In the genomic region with DNA sequence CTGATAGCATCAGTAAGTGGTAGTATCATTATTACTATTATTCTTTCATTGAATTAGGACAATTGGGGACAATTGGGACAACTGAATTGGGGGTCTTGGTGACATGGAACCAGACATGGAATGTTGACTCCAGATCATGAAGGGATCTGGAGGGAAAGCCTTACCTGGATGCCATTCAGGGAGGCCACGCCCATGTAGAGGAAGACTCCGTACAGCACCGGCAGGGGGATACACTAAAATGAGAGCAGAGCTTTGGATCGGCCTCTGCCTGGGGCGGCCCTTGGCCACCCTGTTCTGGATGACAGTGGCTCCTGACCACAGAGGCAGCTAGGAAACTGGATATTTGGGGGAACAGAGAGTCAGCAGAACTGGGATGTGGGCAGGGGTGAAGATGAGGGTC, we compare ENCODE assay signal across 1 cellular context.
A peak's percentile ranks its signal among the peaks of the same experiment; 100 is the strongest.
TF ChIP-seq lines count a peak whose summit lies in the region.

No MANE protein-coding gene starts in this region.

TF ChIP-seq in K562, 482 proteins besides CTCF, POLR2A, EP300 and RAD21:
- no peak for TF ChIP-seq MYBL2 (IDR thresholded peaks at IDR 0.05; ENCODE audit: low read depth)
- TF ChIP-seq MYBL2 (CRISPR knock-in tag; IDR thresholded peaks at IDR 0.05; ENCODE audit: borderline replicate concordance) = no peak
- peak in 1 of 3 experiments; percentile 25 for TF ChIP-seq YY1 (IDR thresholded peaks at IDR 0.05; ENCODE audit: borderline replicate concordance in 1 of 3, control insufficient read depth in 1 of 3, extremely low read depth in 1 of 3, insufficient read depth in 3 of 3, insufficient read length in 1 of 3, insufficient replicate concordance in 2 of 3, low read depth in 1 of 3, low read length in 2 of 3)
- TF ChIP-seq GTF2A2 (tag; IDR thresholded peaks at IDR 0.05) = no peak
- no peak for TF ChIP-seq JUND (IDR thresholded peaks at IDR 0.05; ENCODE audit: borderline replicate concordance, low read depth, low read length)
- TF ChIP-seq JUND (tag; IDR thresholded peaks at IDR 0.05; ENCODE audit: borderline replicate concordance, low read depth, low read length) = no peak
- TF ChIP-seq JUNB (CRISPR knock-in tag; conservative IDR thresholded peaks at IDR 0.05) = no peak
- TF ChIP-seq BRD4 (IDR thresholded peaks at IDR 0.05) = no peak
- TF ChIP-seq, protein P1, sequence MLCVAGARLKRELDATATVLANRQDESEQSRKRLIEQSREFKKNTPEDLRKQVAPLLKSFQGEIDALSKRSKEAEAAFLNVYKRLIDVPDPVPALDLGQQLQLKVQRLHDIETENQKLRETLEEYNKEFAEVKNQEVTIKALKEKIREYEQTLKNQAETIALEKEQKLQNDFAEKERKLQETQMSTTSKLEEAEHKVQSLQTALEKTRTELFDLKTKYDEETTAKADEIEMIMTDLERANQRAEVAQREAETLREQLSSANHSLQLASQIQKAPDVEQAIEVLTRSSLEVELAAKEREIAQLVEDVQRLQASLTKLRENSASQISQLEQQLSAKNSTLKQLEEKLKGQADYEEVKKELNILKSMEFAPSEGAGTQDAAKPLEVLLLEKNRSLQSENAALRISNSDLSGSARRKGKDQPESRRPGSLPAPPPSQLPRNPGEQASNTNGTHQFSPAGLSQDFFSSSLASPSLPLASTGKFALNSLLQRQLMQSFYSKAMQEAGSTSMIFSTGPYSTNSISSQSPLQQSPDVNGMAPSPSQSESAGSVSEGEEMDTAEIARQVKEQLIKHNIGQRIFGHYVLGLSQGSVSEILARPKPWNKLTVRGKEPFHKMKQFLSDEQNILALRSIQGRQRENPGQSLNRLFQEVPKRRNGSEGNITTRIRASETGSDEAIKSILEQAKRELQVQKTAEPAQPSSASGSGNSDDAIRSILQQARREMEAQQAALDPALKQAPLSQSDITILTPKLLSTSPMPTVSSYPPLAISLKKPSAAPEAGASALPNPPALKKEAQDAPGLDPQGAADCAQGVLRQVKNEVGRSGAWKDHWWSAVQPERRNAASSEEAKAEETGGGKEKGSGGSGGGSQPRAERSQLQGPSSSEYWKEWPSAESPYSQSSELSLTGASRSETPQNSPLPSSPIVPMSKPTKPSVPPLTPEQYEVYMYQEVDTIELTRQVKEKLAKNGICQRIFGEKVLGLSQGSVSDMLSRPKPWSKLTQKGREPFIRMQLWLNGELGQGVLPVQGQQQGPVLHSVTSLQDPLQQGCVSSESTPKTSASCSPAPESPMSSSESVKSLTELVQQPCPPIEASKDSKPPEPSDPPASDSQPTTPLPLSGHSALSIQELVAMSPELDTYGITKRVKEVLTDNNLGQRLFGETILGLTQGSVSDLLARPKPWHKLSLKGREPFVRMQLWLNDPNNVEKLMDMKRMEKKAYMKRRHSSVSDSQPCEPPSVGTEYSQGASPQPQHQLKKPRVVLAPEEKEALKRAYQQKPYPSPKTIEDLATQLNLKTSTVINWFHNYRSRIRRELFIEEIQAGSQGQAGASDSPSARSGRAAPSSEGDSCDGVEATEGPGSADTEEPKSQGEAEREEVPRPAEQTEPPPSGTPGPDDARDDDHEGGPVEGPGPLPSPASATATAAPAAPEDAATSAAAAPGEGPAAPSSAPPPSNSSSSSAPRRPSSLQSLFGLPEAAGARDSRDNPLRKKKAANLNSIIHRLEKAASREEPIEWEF (CRISPR knock-in tag; IDR thresholded peaks at IDR 0.05) = no peak
- TF ChIP-seq, protein P2, sequence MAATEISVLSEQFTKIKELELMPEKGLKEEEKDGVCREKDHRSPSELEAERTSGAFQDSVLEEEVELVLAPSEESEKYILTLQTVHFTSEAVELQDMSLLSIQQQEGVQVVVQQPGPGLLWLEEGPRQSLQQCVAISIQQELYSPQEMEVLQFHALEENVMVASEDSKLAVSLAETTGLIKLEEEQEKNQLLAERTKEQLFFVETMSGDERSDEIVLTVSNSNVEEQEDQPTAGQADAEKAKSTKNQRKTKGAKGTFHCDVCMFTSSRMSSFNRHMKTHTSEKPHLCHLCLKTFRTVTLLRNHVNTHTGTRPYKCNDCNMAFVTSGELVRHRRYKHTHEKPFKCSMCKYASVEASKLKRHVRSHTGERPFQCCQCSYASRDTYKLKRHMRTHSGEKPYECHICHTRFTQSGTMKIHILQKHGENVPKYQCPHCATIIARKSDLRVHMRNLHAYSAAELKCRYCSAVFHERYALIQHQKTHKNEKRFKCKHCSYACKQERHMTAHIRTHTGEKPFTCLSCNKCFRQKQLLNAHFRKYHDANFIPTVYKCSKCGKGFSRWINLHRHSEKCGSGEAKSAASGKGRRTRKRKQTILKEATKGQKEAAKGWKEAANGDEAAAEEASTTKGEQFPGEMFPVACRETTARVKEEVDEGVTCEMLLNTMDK (IDR thresholded peaks at IDR 0.05; ENCODE audit: borderline replicate concordance, insufficient read depth, low read depth, low read length, poor library complexity, severe bottlenecking) = peak; percentile 67
- no peak for TF ChIP-seq KLF6 (CRISPR knock-in tag; IDR thresholded peaks at IDR 0.05; ENCODE audit: borderline replicate concordance)
- no peak for TF ChIP-seq PML (IDR thresholded peaks at IDR 0.05; ENCODE audit: low read length)
- no peak for TF ChIP-seq HEY1 (CRISPR knock-in tag; IDR thresholded peaks at IDR 0.05; ENCODE audit: borderline replicate concordance)
- TF ChIP-seq ZNF507 (tag; conservative IDR thresholded peaks at IDR 0.05) = no peak
- no peak for TF ChIP-seq ZC3H4 (CRISPR knock-in tag; IDR thresholded peaks at IDR 0.05; ENCODE audit: borderline replicate concordance)
- no peak for TF ChIP-seq CEBPG (CRISPR knock-in tag; IDR thresholded peaks at IDR 0.05)
- no peak for TF ChIP-seq CEBPG (tag; conservative IDR thresholded peaks at IDR 0.05 in 1 of 2, IDR thresholded peaks at IDR 0.05 in 1 of 2)
- TF ChIP-seq, protein P3, sequence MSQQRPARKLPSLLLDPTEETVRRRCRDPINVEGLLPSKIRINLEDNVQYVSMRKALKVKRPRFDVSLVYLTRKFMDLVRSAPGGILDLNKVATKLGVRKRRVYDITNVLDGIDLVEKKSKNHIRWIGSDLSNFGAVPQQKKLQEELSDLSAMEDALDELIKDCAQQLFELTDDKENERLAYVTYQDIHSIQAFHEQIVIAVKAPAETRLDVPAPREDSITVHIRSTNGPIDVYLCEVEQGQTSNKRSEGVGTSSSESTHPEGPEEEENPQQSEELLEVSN (IDR thresholded peaks at IDR 0.05; ENCODE audit: borderline replicate concordance in 1 of 2, extremely low read depth in 1 of 2, insufficient read depth in 1 of 2, insufficient read length in 1 of 2, low read depth in 1 of 2, low read length in 1 of 2, poor library complexity in 1 of 2, severe bottlenecking in 1 of 2) = no peak
- no peak for TF ChIP-seq ZNF140 (CRISPR knock-in tag; IDR thresholded peaks at IDR 0.05)
- TF ChIP-seq ARNT (IDR thresholded peaks at IDR 0.05) = no peak
- TF ChIP-seq, protein P4, sequence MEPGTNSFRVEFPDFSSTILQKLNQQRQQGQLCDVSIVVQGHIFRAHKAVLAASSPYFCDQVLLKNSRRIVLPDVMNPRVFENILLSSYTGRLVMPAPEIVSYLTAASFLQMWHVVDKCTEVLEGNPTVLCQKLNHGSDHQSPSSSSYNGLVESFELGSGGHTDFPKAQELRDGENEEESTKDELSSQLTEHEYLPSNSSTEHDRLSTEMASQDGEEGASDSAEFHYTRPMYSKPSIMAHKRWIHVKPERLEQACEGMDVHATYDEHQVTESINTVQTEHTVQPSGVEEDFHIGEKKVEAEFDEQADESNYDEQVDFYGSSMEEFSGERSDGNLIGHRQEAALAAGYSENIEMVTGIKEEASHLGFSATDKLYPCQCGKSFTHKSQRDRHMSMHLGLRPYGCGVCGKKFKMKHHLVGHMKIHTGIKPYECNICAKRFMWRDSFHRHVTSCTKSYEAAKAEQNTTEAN (CRISPR knock-in tag; IDR thresholded peaks at IDR 0.05) = no peak
- TF ChIP-seq CBFB (CRISPR knock-in tag; IDR thresholded peaks at IDR 0.05) = 0 out of 2 replicates have a peak, but pooled peaks have one; percentile 12
- no peak for TF ChIP-seq ZNF830 (CRISPR knock-in tag; IDR thresholded peaks at IDR 0.05)
- TF ChIP-seq HDAC8 (tag; IDR thresholded peaks at IDR 0.05) = no peak
- TF ChIP-seq XRCC5 (IDR thresholded peaks at IDR 0.05; ENCODE audit: low read depth, low read length) = 0 out of 2 replicates have a peak, but pooled peaks have one; percentile 27
- TF ChIP-seq NFATC3 (IDR thresholded peaks at IDR 0.05) = no peak
- no peak for TF ChIP-seq EGR1 (conservative IDR thresholded peaks at IDR 0.05)
- TF ChIP-seq TRIM28 (IDR thresholded peaks at IDR 0.05) = no peak
- no peak for TF ChIP-seq TAF7 (tag; IDR thresholded peaks at IDR 0.05)
